2 cellular contexts compared by ENCODE assay signal in genomic region chr9:135045264-135046155, GRCh38.
TF ChIP-seq lines count a peak whose summit lies in the region.

No MANE protein-coding gene starts in this region.

TF ChIP-seq in SK-N-SH, 30 proteins besides CTCF, POLR2A, EP300 and RAD21 (continued from another document):
- no peak for TF ChIP-seq PBX3 (IDR thresholded peaks at IDR 0.05)
- no peak for TF ChIP-seq TCF12 (IDR thresholded peaks at IDR 0.05)
- no peak for TF ChIP-seq SMC3 (IDR thresholded peaks at IDR 0.05; ENCODE audit: low read depth, low read length)
- TF ChIP-seq NFIC (IDR thresholded peaks at IDR 0.05; ENCODE audit: borderline replicate concordance) = no peak
- TF ChIP-seq POLR2AphosphoS5 (IDR thresholded peaks at IDR 0.05; ENCODE audit: low read depth, low read length) = no peak
- no peak for TF ChIP-seq REST (IDR thresholded peaks at IDR 0.05; ENCODE audit: low read depth, low read length)
- TF ChIP-seq EZH2phosphoT487 (IDR thresholded peaks at IDR 0.05; ENCODE audit: borderline replicate concordance, low read depth) = no peak
- TF ChIP-seq RCOR1 (IDR thresholded peaks at IDR 0.05; ENCODE audit: low read length) = no peak
- no peak for TF ChIP-seq FOXJ3 (CRISPR knock-in tag; IDR thresholded peaks at IDR 0.05)
- TF ChIP-seq TEAD4 (IDR thresholded peaks at IDR 0.05; ENCODE audit: borderline replicate concordance, insufficient read depth) = no peak
- no peak for TF ChIP-seq FOSL2 (IDR thresholded peaks at IDR 0.05; ENCODE audit: borderline replicate concordance, low read depth)
- TF ChIP-seq USF1 (IDR thresholded peaks at IDR 0.05; ENCODE audit: borderline replicate concordance, low read depth) = no peak
- TF ChIP-seq MXI1 (IDR thresholded peaks at IDR 0.05; ENCODE audit: low read depth, low read length) = no peak

TF ChIP-seq in SK-N-SH treated with all-trans-retinoic acid at 6 μM for 48 hours, 23 proteins besides CTCF, POLR2A, EP300 and RAD21 (continued from another document):
- TF ChIP-seq PATZ1 (CRISPR knock-in tag; IDR thresholded peaks at IDR 0.05; ENCODE audit: borderline replicate concordance) (no peak), ISL1 (CRISPR knock-in tag; IDR thresholded peaks at IDR 0.05) (no peak), POU6F1 (CRISPR knock-in tag; IDR thresholded peaks at IDR 0.05; ENCODE audit: borderline replicate concordance, low read depth) (no peak), ESRRG (CRISPR knock-in tag; IDR thresholded peaks at IDR 0.05) (no peak), TCF4 (CRISPR knock-in tag; IDR thresholded peaks at IDR 0.05; ENCODE audit: borderline replicate concordance) (no peak), CSDC2 (CRISPR knock-in tag; IDR thresholded peaks at IDR 0.05) (no peak), ZC3H10 (CRISPR knock-in tag; IDR thresholded peaks at IDR 0.05) (no peak), CSRNP3 (CRISPR knock-in tag; IDR thresholded peaks at IDR 0.05) (no peak), SNAI2 (CRISPR knock-in tag; IDR thresholded peaks at IDR 0.05) (no peak), ZNF565 (CRISPR knock-in tag; conservative IDR thresholded peaks at IDR 0.05; ENCODE audit: low read depth) (no peak), ZFP30 (CRISPR knock-in tag; IDR thresholded peaks at IDR 0.05) (no peak), TOX (CRISPR knock-in tag; IDR thresholded peaks at IDR 0.05; ENCODE audit: borderline replicate concordance) (no peak)
TF ChIP-seq in SK-N-SH treated with all-trans-retinoic acid at 6 μM for 48 hours: peak in this region for 0.
